In genomic region chr18:36442717-36443116, GRCh38 we compare ENCODE assay signal across 2 cellular contexts.
TF ChIP-seq lines count a peak whose summit lies in the region.

No MANE protein-coding gene starts in this region.

TF ChIP-seq in IMR-90, 13 proteins besides CTCF, POLR2A, EP300 and RAD21:
- no peak for TF ChIP-seq FOS (IDR thresholded peaks at IDR 0.05; ENCODE audit: low read depth, low read length)
- TF ChIP-seq CHD1 (IDR thresholded peaks at IDR 0.05; ENCODE audit: low read depth, low read length), result no peak
- no peak for TF ChIP-seq MAZ (IDR thresholded peaks at IDR 0.05; ENCODE audit: borderline replicate concordance, low read depth, low read length)
- no peak for TF ChIP-seq MAFK (IDR thresholded peaks at IDR 0.05; ENCODE audit: low read depth, low read length)
- no peak for TF ChIP-seq CEBPB (IDR thresholded peaks at IDR 0.05; ENCODE audit: low read depth, low read length)
- TF ChIP-seq BHLHE40 (IDR thresholded peaks at IDR 0.05; ENCODE audit: low read depth, low read length), result no peak
- no peak for TF ChIP-seq MXI1 (IDR thresholded peaks at IDR 0.05; ENCODE audit: borderline replicate concordance, low read depth, low read length)
- TF ChIP-seq RFX5 (IDR thresholded peaks at IDR 0.05; ENCODE audit: low read depth, low read length), result no peak
- TF ChIP-seq NFE2L2 (IDR thresholded peaks at IDR 0.05; ENCODE audit: low read depth, low read length), result no peak
- no peak for TF ChIP-seq SMC3 (IDR thresholded peaks at IDR 0.05; ENCODE audit: low read depth, low read length)
- TF ChIP-seq RCOR1 (IDR thresholded peaks at IDR 0.05; ENCODE audit: insufficient replicate concordance, low read length), result no peak
- TF ChIP-seq, protein P1, sequence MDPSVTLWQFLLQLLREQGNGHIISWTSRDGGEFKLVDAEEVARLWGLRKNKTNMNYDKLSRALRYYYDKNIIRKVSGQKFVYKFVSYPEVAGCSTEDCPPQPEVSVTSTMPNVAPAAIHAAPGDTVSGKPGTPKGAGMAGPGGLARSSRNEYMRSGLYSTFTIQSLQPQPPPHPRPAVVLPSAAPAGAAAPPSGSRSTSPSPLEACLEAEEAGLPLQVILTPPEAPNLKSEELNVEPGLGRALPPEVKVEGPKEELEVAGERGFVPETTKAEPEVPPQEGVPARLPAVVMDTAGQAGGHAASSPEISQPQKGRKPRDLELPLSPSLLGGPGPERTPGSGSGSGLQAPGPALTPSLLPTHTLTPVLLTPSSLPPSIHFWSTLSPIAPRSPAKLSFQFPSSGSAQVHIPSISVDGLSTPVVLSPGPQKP (IDR thresholded peaks at IDR 0.05; ENCODE audit: borderline replicate concordance, low read depth, low read length), result no peak

TF ChIP-seq in HepG2, 621 proteins besides CTCF, POLR2A, EP300 and RAD21:
- no peak for TF ChIP-seq FOXP1 (IDR thresholded peaks at IDR 0.05)
- no peak for TF ChIP-seq FOXP1 (CRISPR knock-in tag; IDR thresholded peaks at IDR 0.05)
- TF ChIP-seq, protein P2, sequence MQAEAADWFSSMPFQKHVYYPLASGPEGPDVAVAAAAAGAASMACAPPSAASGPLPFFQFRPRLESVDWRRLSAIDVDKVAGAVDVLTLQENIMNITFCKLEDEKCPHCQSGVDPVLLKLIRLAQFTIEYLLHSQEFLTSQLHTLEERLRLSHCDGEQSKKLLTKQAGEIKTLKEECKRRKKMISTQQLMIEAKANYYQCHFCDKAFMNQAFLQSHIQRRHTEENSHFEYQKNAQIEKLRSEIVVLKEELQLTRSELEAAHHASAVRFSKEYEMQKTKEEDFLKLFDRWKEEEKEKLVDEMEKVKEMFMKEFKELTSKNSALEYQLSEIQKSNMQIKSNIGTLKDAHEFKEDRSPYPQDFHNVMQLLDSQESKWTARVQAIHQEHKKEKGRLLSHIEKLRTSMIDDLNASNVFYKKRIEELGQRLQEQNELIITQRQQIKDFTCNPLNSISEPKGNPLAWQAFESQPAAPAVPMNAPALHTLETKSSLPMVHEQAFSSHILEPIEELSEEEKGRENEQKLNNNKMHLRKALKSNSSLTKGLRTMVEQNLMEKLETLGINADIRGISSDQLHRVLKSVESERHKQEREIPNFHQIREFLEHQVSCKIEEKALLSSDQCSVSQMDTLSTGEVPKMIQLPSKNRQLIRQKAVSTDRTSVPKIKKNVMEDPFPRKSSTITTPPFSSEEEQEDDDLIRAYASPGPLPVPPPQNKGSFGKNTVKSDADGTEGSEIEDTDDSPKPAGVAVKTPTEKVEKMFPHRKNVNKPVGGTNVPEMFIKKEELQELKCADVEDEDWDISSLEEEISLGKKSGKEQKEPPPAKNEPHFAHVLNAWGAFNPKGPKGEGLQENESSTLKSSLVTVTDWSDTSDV (CRISPR knock-in tag; IDR thresholded peaks at IDR 0.05), result no peak
- no peak for TF ChIP-seq ZFP90 (CRISPR knock-in tag; IDR thresholded peaks at IDR 0.05; ENCODE audit: borderline replicate concordance)
- no peak for TF ChIP-seq USF2 (IDR thresholded peaks at IDR 0.05; ENCODE audit: low read depth, low read length)
- no peak for TF ChIP-seq USF2 (CRISPR knock-in tag; IDR thresholded peaks at IDR 0.05; ENCODE audit: borderline replicate concordance)
- TF ChIP-seq ZNF530 (CRISPR knock-in tag; IDR thresholded peaks at IDR 0.05; ENCODE audit: low read depth), result no peak
- no peak for TF ChIP-seq NAIF1 (CRISPR knock-in tag; IDR thresholded peaks at IDR 0.05; ENCODE audit: borderline replicate concordance)
TF ChIP-seq in HepG2: peak in this region for 0.
